In the genomic region with DNA sequence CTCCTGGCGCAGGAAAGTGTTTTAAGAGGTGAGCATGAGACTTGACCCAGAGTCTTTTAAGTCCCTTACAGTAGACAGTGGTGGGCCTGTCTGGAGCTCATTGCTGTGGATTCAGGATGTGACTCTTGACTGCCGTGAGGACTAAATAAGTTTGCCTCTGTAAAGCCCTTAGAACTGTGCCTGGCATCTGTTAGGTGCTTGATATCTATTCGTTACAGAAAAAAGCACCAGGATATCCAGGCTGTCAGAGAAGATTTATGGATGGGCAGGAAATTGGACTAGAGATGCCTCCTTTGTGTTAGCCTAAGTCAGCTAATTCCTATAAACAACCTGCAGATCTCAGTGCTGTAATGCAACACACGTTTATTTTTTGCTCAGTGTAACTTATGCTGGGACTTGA, we compare ENCODE assay signal across 20 cellular contexts. TPM values are rescaled to one million over a fixed set of nuclear protein-coding genes. Genes with fewer than 3 reads are reported as not detected.
DNase-seq lines count a peak whose midpoint lies in the region; ATAC-seq and TF ChIP-seq lines count a peak whose summit lies in the region.
"Had no signal": no experiment of that assay in that cellular context is flagged by ENCODE, and none has a peak within 500 bp of the region (broad histone marks: within the 10 kb centered on the region; RNA-seq: fewer than 3 reads in every experiment).

No MANE protein-coding gene starts in this region.

- TF ChIP-seq CTCF in upper lobe of left lung (IDR thresholded peaks at IDR 0.05) = no peak

- in situ Hi-C loops in G401 (cut with HindIII; ENCODE audit: low sequenced_read_pairs) = no loop called here

- no peak overlapping the region for H3K4me3 ChIP-seq in ACC112 (ENCODE audit: low read depth, low read length)
- H3K4me3 ChIP-seq in skeletal muscle tissue (ENCODE audit: low read length in 3 of 3) = peak overlapping the region in 1 of 3 donors; percentile 23
- H3K4me3 ChIP-seq in upper lobe of left lung = no peak overlapping the region
- H3K4me3 ChIP-seq: heart right ventricle, uterus had no signal

- no peak overlapping the region for H3K9ac ChIP-seq in skeletal muscle tissue (ENCODE audit: low read depth in 1 of 3, low read length in 3 of 3)
- H3K9ac ChIP-seq: parathyroid adenoma had no signal

- no peaks in the 10 kb centered on the region for H3K9me3 ChIP-seq in skeletal muscle tissue (ENCODE audit: control insufficient read depth in 3 of 3, low read length in 3 of 3)
- H3K9me3 ChIP-seq in upper lobe of left lung = no peaks in the 10 kb centered on the region
- H3K9me3 ChIP-seq: heart right ventricle, uterus had no signal

- H3K27me3 ChIP-seq in ACC112 (ENCODE audit: insufficient read depth, low read length) (no peaks in the 10 kb centered on the region), skeletal muscle tissue (ENCODE audit: control insufficient read depth in 3 of 3, insufficient read depth in 3 of 3, low read length in 3 of 3) (no peaks in the 10 kb centered on the region), upper lobe of left lung (no peaks in the 10 kb centered on the region)
- H3K27me3 ChIP-seq: heart right ventricle, uterus had no signal

- 46 to 52% methylated on average over 4 of the region's 4 CpGs for WGBS in upper lobe of left lung, 2 donors

- peak overlapping the region; percentile 30 to 79 (median 58) for H3K27ac Mint-ChIP-seq in immature natural killer cell

- ATAC-seq in upper lobe of left lung (ENCODE audit: low FRiP score in 2 of 2) = no peak
- ATAC-seq: heart right ventricle; naive thymus-derived CD4-positive, alpha-beta T cell; PC-3 had no signal

- peak overlapping the region; percentile 30; the same call in 1 of the 2 replicates for H3K27ac ChIP-seq in ACC112 (ENCODE audit: low read depth, low read length)
- H3K27ac ChIP-seq in skeletal muscle tissue (ENCODE audit: low read depth, low read length) = peak overlapping the region; percentile 20
- H3K27ac ChIP-seq in upper lobe of left lung = peak overlapping the region in 2 of 4 donors; percentile 8 to 62
- H3K27ac ChIP-seq: heart right ventricle, parathyroid adenoma had no signal

- H3K4me1 ChIP-seq in ACC112 (ENCODE audit: control insufficient read depth, insufficient read depth, low read length, unreplicated experiment) (peaks cover 33% of the 10 kb centered on the region), skeletal muscle tissue (ENCODE audit: control insufficient read depth in 3 of 3, insufficient read depth in 3 of 3, low read length in 3 of 3) (peaks cover 22 to 48% (median 46%) of the 10 kb centered on the region in 3 donors), upper lobe of left lung (peaks cover 42 to 74% (median 54%) of the 10 kb centered on the region in 4 donors)
- H3K4me1 ChIP-seq: uterus had no signal

- no peak overlapping the region for H2AFZ ChIP-seq in ACC112 (ENCODE audit: low read length, unreplicated experiment)
- H2AFZ ChIP-seq: parathyroid adenoma had no signal

- no peaks in the 10 kb centered on the region for H3K9me3 Mint-ChIP-seq in immature natural killer cell
- H3K9me3 Mint-ChIP-seq: naive thymus-derived CD4-positive, alpha-beta T cell had no signal

- H3K36me3 ChIP-seq in ACC112 (ENCODE audit: insufficient read depth, low read length) (peaks cover 16% of the 10 kb centered on the region; the same call in 1 of the 2 replicates), skeletal muscle tissue (ENCODE audit: control insufficient read depth in 3 of 3, insufficient read depth in 3 of 3, low read length in 3 of 3) (peaks cover 0 to 5% (median 0%) of the 10 kb centered on the region in 3 donors), upper lobe of left lung (peaks cover 0 to 14% (median 0%) of the 10 kb centered on the region in 4 donors)
- H3K36me3 ChIP-seq: uterus had no signal

- TF ChIP-seq EP300 in upper lobe of left lung (IDR thresholded peaks at IDR 0.05) = peak in 1 of 4 donors; percentile 10

- peak; percentile 25 for DNase-seq in M059J (ENCODE audit: low read depth)
- no peak for DNase-seq in immature natural killer cell
- DNase-seq in hepatic stellate cell (ENCODE audit: low spot score) = no peak
- DNase-seq in G401 (ENCODE audit: low spot score) = no peak
- DNase-seq in upper lobe of left lung = no peak
- DNase-seq in T-helper 2 cell = no peak
- DNase-seq: activated gamma-delta T cell treated with Interleukin-2 at 50 U/mL for 16 hours; caudate nucleus; heart right ventricle; naive thymus-derived CD4-positive, alpha-beta T cell; NCI-H1436 treated with DMSO at 0.1 percent for 48 hours; NCI-H748 treated with DMSO at 0.1 percent for 48 hours; PC-3; stimulated activated CD4-positive, alpha-beta T cell treated with anti-CD3 and anti-CD28 coated beads, Interleukin-2, amount 100 ng/mL, for 48 hours; substantia nigra; T-helper 1 cell; uterus had no signal

- H3K79me2 ChIP-seq in ACC112 (ENCODE audit: control insufficient read depth, insufficient read depth, low read length, unreplicated experiment) = peaks cover 94% of the 10 kb centered on the region

- H3K36me3 Mint-ChIP-seq in immature natural killer cell = peaks cover 0 to 10% (median 0%) of the 10 kb centered on the region in 3 donors

- no peak overlapping the region for H3K4me3 Mint-ChIP-seq in immature natural killer cell
- H3K4me3 Mint-ChIP-seq: naive thymus-derived CD4-positive, alpha-beta T cell had no signal

- peaks cover 0 to 6% (median 4%) of the 10 kb centered on the region in 3 donors for H3K27me3 Mint-ChIP-seq in immature natural killer cell (ENCODE audit: low read depth in 3 of 3)
- H3K27me3 Mint-ChIP-seq: naive thymus-derived CD4-positive, alpha-beta T cell had no signal

- peaks cover 54 to 83% of the 10 kb centered on the region in 2 donors for H3K4me1 Mint-ChIP-seq in immature natural killer cell

- TF ChIP-seq POLR2A in upper lobe of left lung (IDR thresholded peaks at IDR 0.05) = no peak

RNA-seq across cellular contexts. Expression of a gene that starts 12.6 kb away (rescaled TPM):
- 149 and 153 TPM in 2 replicates for total RNA-seq in M059J (2014; rRNA removed; shearing (Covaris generic))
- 10 to 100 TPM; 40.7 to 61.9 (median 61.7) TPM for polyA plus RNA-seq in immature natural killer cell
- total RNA-seq in skeletal muscle tissue = 46.4 TPM
- total RNA-seq in G401 (2014; rRNA removed; shearing (Covaris generic)) = 21.3 and 28.7 TPM in 2 replicates
- total RNA-seq in upper lobe of left lung = 100 to 1,000 TPM; 158 to 225 (median 173) TPM
